ENCODE assay signal across 1 cellular context in genomic region chr12:55927588-55928502, GRCh38.
TF ChIP-seq lines count a peak whose summit lies in the region.

PYM1 (minus strand) TSS chr12:55927894; CDS start chr12:55927761, 133 bp downstream.

TF ChIP-seq in K562, 482 proteins besides CTCF, POLR2A, EP300 and RAD21 (continued from another document and continues in another):
- TF ChIP-seq TAF15 (IDR thresholded peaks at IDR 0.05; ENCODE audit: low read depth, low read length) (no peak), HMGN3 (IDR thresholded peaks at IDR 0.05; ENCODE audit: borderline replicate concordance, extremely low read depth, insufficient read length, low read depth, low read length) (peak; percentile 58), HNRNPL (IDR thresholded peaks at IDR 0.05; ENCODE audit: low read depth, low read length) (0 out of 2 replicates have a peak, but pooled peaks have one; percentile 46), LARP7 (IDR thresholded peaks at IDR 0.05) (no peak), KLF10 (CRISPR knock-in tag; IDR thresholded peaks at IDR 0.05) (no peak), TRIM24 (IDR thresholded peaks at IDR 0.05) (peak in 1 of 2 experiments; percentile 51; a peak in 2 of 4 replicates), HINFP (tag; conservative IDR thresholded peaks at IDR 0.05; ENCODE audit: low read depth) (no peak), SPI1 (IDR thresholded peaks at IDR 0.05; ENCODE audit: borderline replicate concordance, low read depth, low read length) (no peak), WHSC1 (IDR thresholded peaks at IDR 0.05; ENCODE audit: low read length) (no peak), RBM14 (IDR thresholded peaks at IDR 0.05; ENCODE audit: borderline replicate concordance, insufficient read depth, low read depth, low read length) (0 out of 2 replicates have a peak, but pooled peaks have one; percentile 89), JUND (IDR thresholded peaks at IDR 0.05; ENCODE audit: borderline replicate concordance, low read depth, low read length) (no peak), JUND (tag; IDR thresholded peaks at IDR 0.05; ENCODE audit: borderline replicate concordance, low read depth, low read length) (no peak; the same call in 2 of the 3 replicates), ZKSCAN8 (CRISPR knock-in tag; IDR thresholded peaks at IDR 0.05) (no peak), IRF2 (CRISPR knock-in tag; IDR thresholded peaks at IDR 0.05) (no peak), FOXJ3 (CRISPR knock-in tag; IDR thresholded peaks at IDR 0.05) (no peak), ZNF512 (tag; IDR thresholded peaks at IDR 0.05) (no peak), NUFIP1 (IDR thresholded peaks at IDR 0.05; ENCODE audit: partially characterized antibody) (no peak), ZNF696 (CRISPR knock-in tag; conservative IDR thresholded peaks at IDR 0.05) (no peak), CAMTA2 (CRISPR knock-in tag; conservative IDR thresholded peaks at IDR 0.05) (no peak), ZNF175 (CRISPR knock-in tag; IDR thresholded peaks at IDR 0.05; ENCODE audit: low read depth) (no peak), KDM2B (CRISPR knock-in tag; IDR thresholded peaks at IDR 0.05) (no peak), GATAD2A (IDR thresholded peaks at IDR 0.05) (0 out of 2 replicates have a peak, but pooled peaks have one; percentile 38), MCM2 (IDR thresholded peaks at IDR 0.05; ENCODE audit: low read depth) (no peak), XRCC5 (IDR thresholded peaks at IDR 0.05; ENCODE audit: low read depth, low read length) (no peak), FOXK2 (conservative IDR thresholded peaks at IDR 0.05 in 1 of 2, IDR thresholded peaks at IDR 0.05 in 1 of 2; ENCODE audit: low read depth in 2 of 2) (no peak), MTA3 (IDR thresholded peaks at IDR 0.05; ENCODE audit: borderline replicate concordance) (peak; percentile 67; the same call in 1 of the 2 replicates), ZFP30 (CRISPR knock-in tag; IDR thresholded peaks at IDR 0.05; ENCODE audit: borderline replicate concordance) (no peak), ATF6 (CRISPR knock-in tag; IDR thresholded peaks at IDR 0.05) (peak; percentile 38; the same call in 1 of the 2 replicates), ARID3B (CRISPR knock-in tag; IDR thresholded peaks at IDR 0.05; ENCODE audit: borderline replicate concordance) (no peak), DNMT1 (IDR thresholded peaks at IDR 0.05) (no peak), XRCC3 (IDR thresholded peaks at IDR 0.05) (no peak), NCOA6 (IDR thresholded peaks at IDR 0.05) (no peak), MYC (IDR thresholded peaks at IDR 0.05; ENCODE audit: low read depth, low read length) (no peak; the same call in 1 of the 2 replicates), MYC (CRISPR knock-in tag; IDR thresholded peaks at IDR 0.05; ENCODE audit: borderline replicate concordance, low read depth) (peak; percentile 59; the same call in 1 of the 2 replicates), EWSR1 (IDR thresholded peaks at IDR 0.05; ENCODE audit: borderline replicate concordance, low read depth, partially characterized antibody) (no peak), SMARCA4 (IDR thresholded peaks at IDR 0.05) (peak; percentile 12; the same call in 1 of the 2 replicates), KLF16 (IDR thresholded peaks at IDR 0.05) (no peak), ETS1 (conservative IDR thresholded peaks at IDR 0.05; ENCODE audit: control insufficient read depth, low read depth, low read length) (peak; percentile 72; the same call in 1 of the 2 replicates), ZNF133 (CRISPR knock-in tag; IDR thresholded peaks at IDR 0.05) (no peak), ETV1 (tag; conservative IDR thresholded peaks at IDR 0.05; ENCODE audit: low read depth) (no peak), ZNF280A (IDR thresholded peaks at IDR 0.05; ENCODE audit: low read depth, partially characterized antibody) (no peak), POLR3A (IDR thresholded peaks at IDR 0.05; ENCODE audit: borderline replicate concordance, extremely low read depth, insufficient read depth, insufficient read length) (no peak), ZNF639 (CRISPR knock-in tag; conservative IDR thresholded peaks at IDR 0.05 in 1 of 2, IDR thresholded peaks at IDR 0.05 in 1 of 2) (no peak), VEZF1 (CRISPR knock-in tag; IDR thresholded peaks at IDR 0.05) (0 out of 2 replicates have a peak, but pooled peaks have one; percentile 19), MCM5 (IDR thresholded peaks at IDR 0.05; ENCODE audit: low read depth) (no peak), ATF1 (CRISPR knock-in tag; IDR thresholded peaks at IDR 0.05) (no peak), ATF1 (tag; IDR thresholded peaks at IDR 0.05) (peak; percentile 30), EZH2 (IDR thresholded peaks at IDR 0.05; ENCODE audit: borderline replicate concordance, low read depth, low read length) (no peak), NR0B1 (IDR thresholded peaks at IDR 0.05; ENCODE audit: partially characterized antibody) (no peak), TARDBP (IDR thresholded peaks at IDR 0.05) (no peak), ZEB2 (IDR thresholded peaks at IDR 0.05) (no peak; the same call in 1 of the 2 replicates), CGGBP1 (CRISPR knock-in tag; IDR thresholded peaks at IDR 0.05) (no peak), FOXO4 (CRISPR knock-in tag; IDR thresholded peaks at IDR 0.05) (0 out of 2 replicates have a peak, but pooled peaks have one; percentile 15), RNF2 (IDR thresholded peaks at IDR 0.05) (peak; percentile 43; the same call in 1 of the 2 replicates), GATA2 (CRISPR knock-in tag; IDR thresholded peaks at IDR 0.05) (no peak), CHD4 (IDR thresholded peaks at IDR 0.05; ENCODE audit: insufficient read depth, insufficient replicate concordance, low read depth, low read length, poor library complexity, severe bottlenecking) (no peak), ZNF263 (CRISPR knock-in tag; IDR thresholded peaks at IDR 0.05; ENCODE audit: borderline replicate concordance) (peak; percentile 68)
